ENCODE assay signal across 8 cellular contexts in genomic region chr3:88058593-88059379, GRCh38. TPM values are rescaled to one million over a fixed set of nuclear protein-coding genes. Genes with fewer than 3 reads are reported as not detected.
DNase-seq lines count a peak whose midpoint lies in the region; ATAC-seq and TF ChIP-seq lines count a peak whose summit lies in the region.

CGGBP1 (minus strand) TSS chr3:88059005; CDS start chr3:88055976, 3,029 bp downstream.
ZNF654 (plus strand) TSS chr3:88059255; CDS start chr3:88059320, 65 bp downstream.

- no peaks in the 10 kb centered on the region for H3K27me3 ChIP-seq in testis

- DNase-seq in GM10248 (ENCODE audit: extremely low spot score) = peak; percentile 96
- DNase-seq in NCI-H1105 (lab: John Stamatoyannopoulos, UW) = peak; percentile 94
- DNase-seq in SKM-1 treated with dmso at 0.1 percent for 144 hours (lab: John Stamatoyannopoulos, UW; ENCODE audit: unreplicated experiment) = peak; percentile 98
- DNase-seq in glomerular visceral epithelial cell (ENCODE audit: extremely low spot score) = peak; percentile 99
- DNase-seq in omental fat pad (ENCODE audit: low spot score) = peak; percentile 93
- peak; percentile 99 for DNase-seq in testis

- peak within 1 kb of the TSS; percentile 99 for H3K4me3 Mint-ChIP-seq in activated naive CD8-positive, alpha-beta T cell

- H3K27me3 Mint-ChIP-seq in activated naive CD8-positive, alpha-beta T cell = no peaks in the 10 kb centered on the region

- POLR2A ChIA-PET in GM10248 (lab: Yijun Ruan, JAX) = interaction anchor here (0.9 to 1.0 kb wide), 2 partner anchors 91 to 94 kb away, joined by 4 to 8 read pairs; partner anchors contain the start of gene C3orf38

- H3K36me3 Mint-ChIP-seq in activated naive CD8-positive, alpha-beta T cell = peaks cover 16% of the 10 kb centered on the region

- intact Hi-C loops in testis (cut with DNase I; ENCODE audit: low total_unique reads) = no loop called here

- no peak for TF ChIP-seq CTCF in GM10248 (IDR thresholded peaks at IDR 0.05; ENCODE audit: control extremely low read depth, extremely low read depth, low read depth, missing control alignments)
- no peak for TF ChIP-seq CTCF in omental fat pad (IDR thresholded peaks at IDR 0.05)
- no peak for TF ChIP-seq CTCF in testis (IDR thresholded peaks at IDR 0.05)

- no peaks in the 10 kb centered on the region for H3K36me3 ChIP-seq in testis (ENCODE audit: low read depth, missing control alignments)

- peak within 1 kb of the TSS; percentile 97 to 98 for H3K27ac ChIP-seq in testis

- peak; percentile 5 for TF ChIP-seq POLR2A in testis (IDR thresholded peaks at IDR 0.05)

- peak within 1 kb of the TSS; percentile 95 for H3K27ac Mint-ChIP-seq in activated naive CD8-positive, alpha-beta T cell

- no peaks in the 10 kb centered on the region for H3K9me3 ChIP-seq in testis

- no peaks in the 10 kb centered on the region for H3K9me3 Mint-ChIP-seq in activated naive CD8-positive, alpha-beta T cell (ENCODE audit: low read depth)

- WGBS in testis, 2 donors = 1% methylated on average over 41 to 69 of the region's 76 CpGs

- H3K4me1 Mint-ChIP-seq in activated naive CD8-positive, alpha-beta T cell (ENCODE audit: low read depth) = peaks cover 65% of the 10 kb centered on the region

- peak within 1 kb of the TSS; percentile 85 to 100 for H3K4me3 ChIP-seq in testis

- CTCF ChIA-PET in GM10248 (lab: Yijun Ruan, JAX) = interaction anchor here (0.9 to 1.3 kb wide), 4 partner anchors 12 to 55 kb away, joined by 3 to 5 read pairs (median 4); no protein-coding TSS in a partner anchor

- ATAC-seq in HG02623 (IDR thresholded peaks at IDR 0.05; ENCODE audit: unreplicated experiment) (peak; percentile 90), omental fat pad (ENCODE audit: low FRiP score) (peak; percentile 99)

- peaks cover 18% of the 10 kb centered on the region for H3K4me1 ChIP-seq in testis

RNA-seq across cellular contexts. Expression of gene CGGBP1, which starts in this region (rescaled TPM):
- total RNA-seq in omental fat pad (10 to 100 TPM; 48.4 to 87.5 (median 60.7) TPM), testis (10 to 100 TPM; 54.0 to 68.0 TPM)
- 66.4 TPM for polyA plus RNA-seq in testis (ENCODE audit: insufficient read depth, low read depth, low replicate concordance)

RNA-seq across cellular contexts. Expression of gene ZNF654, which starts in this region (rescaled TPM):
- total RNA-seq in omental fat pad = 10 to 100 TPM; 12.5 to 19.2 (median 16.0) TPM
- 10 to 100 TPM; 17.0 to 19.6 TPM for total RNA-seq in testis
- polyA plus RNA-seq in testis (ENCODE audit: insufficient read depth, low read depth, low replicate concordance) = 11.3 TPM

Comparison
In these comparisons a context has a peak if more than half of its experiments do, and no peak if none do; other contexts are left out.
1. Peak in every context shown above with its lines: DNase-seq, ATAC-seq, H3K4me3 ChIP-seq and H3K27ac ChIP-seq.